ENCODE assay signal across 9 cellular contexts in genomic region chr3:37863552-37863865, GRCh38. TPM values are rescaled to one million over a fixed set of nuclear protein-coding genes. Genes with fewer than 3 reads are reported as not detected.
DNase-seq lines count a peak whose midpoint lies in the region; ATAC-seq and TF ChIP-seq lines count a peak whose summit lies in the region.
"Had no signal": no experiment of that assay in that cellular context is flagged by ENCODE, and none has a peak within 500 bp of the region (broad histone marks: within the 10 kb centered on the region; RNA-seq: fewer than 3 reads in every experiment).

No MANE protein-coding gene starts in this region.

- intact Hi-C loops in ascending aorta (cut with DNase I) (no loop called here), spleen (cut with DNase I; ENCODE audit: low total_unique reads) (no loop called here)

- no peaks in the 10 kb centered on the region for H3K9me3 ChIP-seq in HEK293 (ENCODE audit: control insufficient read depth, insufficient read depth, low read depth, low read length)
- H3K9me3 ChIP-seq in ascending aorta, result no peaks in the 10 kb centered on the region
- H3K9me3 ChIP-seq in spleen, result no peaks in the 10 kb centered on the region

- CTCF ChIA-PET in HEK293 (lab: Yijun Ruan, JAX), result interaction anchor here (0.9 to 1.1 kb wide), 2 partner anchors 8 to 104 kb away, joined by 3 to 5 read pairs; no protein-coding TSS in a partner anchor

- WGBS in spleen, 5 donors, result 28 to 57% (median 40%) methylated on average over 5 to 6 of the region's 6 CpGs

- POLR2A ChIA-PET in HEK293 (lab: Yijun Ruan, JAX), result no interaction called here

- no peak for TF ChIP-seq POLR2A in spleen (IDR thresholded peaks at IDR 0.05)

- TF ChIP-seq CTCF in HEK293 (tag by site-specific recombination; IDR thresholded peaks at IDR 0.05) (no peak), ascending aorta (IDR thresholded peaks at IDR 0.05) (no peak), kidney epithelial cell (IDR thresholded peaks at IDR 0.05; ENCODE audit: insufficient read depth, low read length, poor library complexity, severe bottlenecking) (no peak), spleen (IDR thresholded peaks at IDR 0.05 in 8 of 11, conservative IDR thresholded peaks at IDR 0.05 in 3 of 11) (no peak)

- H3K36me3 ChIP-seq in HEK293 (ENCODE audit: control insufficient read depth in 2 of 2, insufficient read depth in 1 of 2, low read length in 2 of 2) (no peaks in the 10 kb centered on the region), ascending aorta (no peaks in the 10 kb centered on the region), kidney epithelial cell (ENCODE audit: control insufficient read depth, insufficient read depth, low read length) (no peaks in the 10 kb centered on the region), spleen (no peaks in the 10 kb centered on the region)

- H3K27me3 ChIP-seq in ascending aorta (no peaks in the 10 kb centered on the region), kidney epithelial cell (ENCODE audit: control insufficient read depth, insufficient read depth, low read length) (no peaks in the 10 kb centered on the region), spleen (replicated peaks in 1 of 7) (peaks cover 0 to 42% (median 6%) of the 10 kb centered on the region in 7 donors)

- peaks cover 4% of the 10 kb centered on the region; the same call in 1 of the 2 replicates for H3K4me1 ChIP-seq in HEK293 (ENCODE audit: control insufficient read depth, insufficient read depth, low read length)
- peaks cover 4 to 19% of the 10 kb centered on the region in 2 donors for H3K4me1 ChIP-seq in ascending aorta
- H3K4me1 ChIP-seq in spleen, result peaks cover 4 to 56% (median 31%) of the 10 kb centered on the region in 6 donors

- no peak for ATAC-seq in GM21360 (IDR thresholded peaks at IDR 0.05; ENCODE audit: unreplicated experiment)
- ATAC-seq: GM12878 had no signal

- DNase-seq in ascending aorta (ENCODE audit: low spot score in 2 of 2), result no peak
- no peak for DNase-seq in kidney epithelial cell (ENCODE audit: low read depth)
- DNase-seq in spleen, result peak; percentile 56
- no peak for DNase-seq in stimulated activated CD4-positive, alpha-beta T cell treated with anti-CD3 and anti-CD28 coated beads, Interleukin-2, amount 100 ng/mL, for 48 hours
- DNase-seq in NCI-H128 (lab: John Stamatoyannopoulos, UW; ENCODE audit: unreplicated experiment), result no peak
- DNase-seq in COLO668 (lab: John Stamatoyannopoulos, UW; ENCODE audit: unreplicated experiment), result no peak

- H3K4me3 ChIP-seq in HEK293 (ENCODE audit: low read depth, low read length) (no peak overlapping the region), ascending aorta (peak overlapping the region; percentile 57 to 86), kidney epithelial cell (ENCODE audit: low read depth, low read length) (peak overlapping the region; percentile 56), spleen (peak overlapping the region in 5 of 8 donors; percentile 7 to 77 (median 60))
- H3K4me3 ChIP-seq: GM12878 had no signal

- H3K27ac ChIP-seq in HEK293 (ENCODE audit: extremely low read depth, low read depth, low read length) (no peak overlapping the region), ascending aorta (peak overlapping the region; percentile 77 to 79), spleen (peak overlapping the region in 6 of 8 donors; percentile 13 to 82 (median 69))

TF ChIP-seq in HEK293, 187 proteins besides CTCF, POLR2A, EP300 and RAD21:
- TF ChIP-seq ZFHX2 (tag by site-specific recombination; conservative IDR thresholded peaks at IDR 0.05) (peak; percentile 27; the same call in 1 of the 2 replicates), ZNF626 (tag by site-specific recombination; IDR thresholded peaks at IDR 0.05) (no peak)
TF ChIP-seq in HEK293: peak in this region for 1.

RNA-seq across cellular contexts. Expression of gene CTDSPL, which starts 1.8 kb away (rescaled TPM):
- total RNA-seq in ascending aorta (80.9 TPM), kidney epithelial cell (28.0 and 30.6 TPM in 2 replicates), spleen (10 to 100 TPM; 20.8 to 46.0 (median 31.8) TPM)
- polyA plus RNA-seq in spleen, result 1 to 10 TPM; 3.9 to 8.7 (median 4.6) TPM
